1 cellular context compared by ENCODE assay signal in genomic region chr11:107856981-107857517, GRCh38.
TF ChIP-seq lines count a peak whose summit lies in the region.

No MANE protein-coding gene starts in this region.

TF ChIP-seq in GM12878, 131 proteins besides CTCF, POLR2A, EP300 and RAD21 (continued from another document):
- TF ChIP-seq ZNF687 (IDR thresholded peaks at IDR 0.05) (no peak), NBN (IDR thresholded peaks at IDR 0.05) (no peak), STAT1 (conservative IDR thresholded peaks at IDR 0.05) (no peak), TARDBP (IDR thresholded peaks at IDR 0.05; ENCODE audit: borderline replicate concordance) (no peak), PAX5 (IDR thresholded peaks at IDR 0.05; ENCODE audit: borderline replicate concordance, low read depth, low read length) (no peak), ATF3 (IDR thresholded peaks at IDR 0.05; ENCODE audit: borderline replicate concordance, extremely low read depth, low read depth, low read length) (no peak), GATAD2B (conservative IDR thresholded peaks at IDR 0.05; ENCODE audit: low read depth) (no peak), ELK1 (IDR thresholded peaks at IDR 0.05; ENCODE audit: low read depth, low read length) (no peak), KAT2A (conservative IDR thresholded peaks at IDR 0.05; ENCODE audit: control insufficient read depth, low read depth, low read length) (no peak), EED (IDR thresholded peaks at IDR 0.05; ENCODE audit: low read depth) (no peak), REST (IDR thresholded peaks at IDR 0.05; ENCODE audit: low read depth, low read length) (no peak), ESRRA (IDR thresholded peaks at IDR 0.05; ENCODE audit: low read length) (no peak), NRF1 (conservative IDR thresholded peaks at IDR 0.05; ENCODE audit: low read depth, low read length) (no peak), GABPA (IDR thresholded peaks at IDR 0.05; ENCODE audit: low read depth) (no peak), MEF2A (IDR thresholded peaks at IDR 0.05; ENCODE audit: insufficient read depth, low read depth, low read length) (no peak), USF2 (IDR thresholded peaks at IDR 0.05; ENCODE audit: borderline replicate concordance, low read depth, low read length) (no peak), CREM (IDR thresholded peaks at IDR 0.05; ENCODE audit: low read depth) (no peak), ZSCAN29 (IDR thresholded peaks at IDR 0.05) (no peak)
